In the genomic region with DNA sequence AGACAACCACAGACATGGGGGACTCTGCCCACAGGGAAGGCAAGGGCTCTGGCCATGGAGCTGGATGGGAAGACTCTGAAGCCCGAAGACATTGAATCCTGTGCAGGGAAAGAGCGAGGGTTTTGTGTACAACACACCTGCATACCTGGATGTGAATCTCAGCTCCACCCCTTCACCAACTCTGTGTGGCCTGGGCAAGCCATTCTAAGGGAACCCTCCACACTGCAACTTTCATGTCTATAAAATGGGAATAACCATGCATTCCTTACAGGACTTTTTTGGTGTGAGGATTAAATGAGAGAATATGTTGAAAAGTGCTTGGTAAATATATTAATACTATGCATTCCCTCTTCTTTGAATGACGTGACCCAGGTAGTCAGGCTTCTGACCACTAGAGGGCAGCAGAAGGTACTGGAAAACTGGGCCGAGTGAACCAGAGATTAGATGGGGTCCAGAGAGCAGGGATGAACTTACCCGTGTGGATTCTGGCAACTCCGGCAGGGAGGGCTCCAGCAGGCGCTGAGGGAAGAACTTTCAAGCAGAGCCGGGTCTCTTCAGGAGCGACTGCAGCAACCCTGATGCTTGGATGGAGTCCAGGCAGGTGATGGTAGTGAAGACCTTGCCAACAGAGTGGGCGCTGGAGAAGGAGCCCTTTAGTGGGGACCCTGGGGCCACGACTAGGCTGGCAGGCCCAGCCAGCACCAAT, we compare ENCODE assay signal across 8 cellular contexts. TPM values are rescaled to one million over a fixed set of nuclear protein-coding genes. Genes with fewer than 3 reads are reported as not detected.
DNase-seq lines count a peak whose midpoint lies in the region; ATAC-seq, FAIRE-seq and TF ChIP-seq lines count a peak whose summit lies in the region.

No MANE protein-coding gene starts in this region.

- H3K27me3 ChIP-seq in dorsolateral prefrontal cortex (no peaks in the 10 kb centered on the region), HepG2 (ENCODE audit: control insufficient read depth in 1 of 2, insufficient read depth in 2 of 2, low read length in 2 of 2) (no peaks in the 10 kb centered on the region; a peak in 1 of 5 replicates)

- in situ Hi-C loops in HepG2 (cut with HindIII; ENCODE audit: extremely low pct_ligation_motif_present, low pct_unique_long_range_greater_than_20kb): loop anchor here (5.0 kb wide), 1 partner anchor 108 kb away; no protein-coding TSS in a partner anchor

- TF ChIP-seq CTCF in dorsolateral prefrontal cortex (IDR thresholded peaks at IDR 0.05 in 54 of 56, conservative IDR thresholded peaks at IDR 0.05 in 2 of 56; ENCODE audit: low read depth in 1 of 56, partially characterized antibody in 56 of 56) (peak; percentile 73 to 97 (median 89)), HepG2 (CRISPR knock-in tag; IDR thresholded peaks at IDR 0.05) (peak; percentile 92)

- CTCF ChIA-PET in HepG2 (lab: Yijun Ruan, JAX; ENCODE audit: low intra/inter-chr PET ratio, low total read pairs): interaction anchor here (1.3 to 2.9 kb wide), 4 partner anchors 81 to 126 kb away, joined by 4 to 69 read pairs (median 12); a partner anchor contains a TSS

- H3K36me3 ChIP-seq in HepG2 (replicated peaks in 1 of 2; ENCODE audit: control insufficient read depth in 1 of 2, insufficient read depth in 2 of 2, low read length in 2 of 2): peaks cover 23 to 40% of the 10 kb centered on the region in 2 experiments

- H3K4me1 ChIP-seq in HepG2 (ENCODE audit: insufficient read depth, low read length): peaks cover 71% of the 10 kb centered on the region

- H3K4me2 ChIP-seq in HepG2 (ENCODE audit: low read depth, low read length): peak overlapping the region; percentile 77

- H2AFZ ChIP-seq in HepG2 (ENCODE audit: low read length): no peak overlapping the region

- peak; percentile 82 for FAIRE-seq in HepG2 (lab: Jason Lieb, UNC)

- POLR2A ChIA-PET in HepG2 (lab: Yijun Ruan, JAX): interaction anchor here (0.7 to 3.9 kb wide), 28 partner anchors 9 to 1296 kb away, joined by 3 to 118 read pairs (median 13); a partner anchor contains a TSS

- peaks cover 48% of the 10 kb centered on the region for H4K20me1 ChIP-seq in HepG2 (ENCODE audit: insufficient read depth, low read length)

- peaks cover 37% of the 10 kb centered on the region for H3K79me2 ChIP-seq in HepG2 (ENCODE audit: insufficient read depth, low read length)

- H3K27ac ChIP-seq in dorsolateral prefrontal cortex (peak overlapping the region in 4 of 59 donors; percentile 1 to 64 (median 33)), HepG2 (ENCODE audit: extremely low read length, insufficient read depth, low read length) (peak overlapping the region; percentile 72)

- H3K9me3 ChIP-seq in HepG2 (ENCODE audit: low read length): no peaks in the 10 kb centered on the region

- TF ChIP-seq POLR2A in HepG2 (IDR thresholded peaks at IDR 0.05; ENCODE audit: insufficient read depth in 1 of 2, low read depth in 2 of 2, low read length in 2 of 2) (no peak), GM18505 (IDR thresholded peaks at IDR 0.05; ENCODE audit: borderline replicate concordance, extremely low read depth, insufficient read depth, insufficient read length) (no peak)

- TSS peak; percentile 80 for BruUV-seq in HepG2 (replicated peaks; lab: Mats Ljungman, UMichigan)

- 0% methylated on average over 5 of the region's 11 CpGs for WGBS in HepG2 (ENCODE audit: low lambda C conversion rate)

- H3K9ac ChIP-seq in HepG2 (ENCODE audit: insufficient read depth, low read depth, low read length): peak overlapping the region; percentile 70

- no peak overlapping the region for H3K4me3 ChIP-seq in dorsolateral prefrontal cortex
- H3K4me3 ChIP-seq in HepG2 (replicated peaks in 1 of 3; ENCODE audit: insufficient read depth in 1 of 3, low read depth in 2 of 3, low read length in 3 of 3): peak overlapping the region; percentile 46 to 93 (median 55)

- TF ChIP-seq RAD21 in HepG2 (CRISPR knock-in tag; IDR thresholded peaks at IDR 0.05): peak; percentile 92

- DNase-seq in ELF-1 (ENCODE audit: low read depth, low spot score) (peak; percentile 90), NCI-H446 (lab: John Stamatoyannopoulos, UW) (peak; percentile 64 to 82), dorsolateral prefrontal cortex (peak; percentile 57 to 90 (median 78)), HepG2 (ENCODE audit: low spot score) (peak; percentile 84)
- peak; percentile 52 to 69 for DNase-seq in activated CD4-positive, alpha-beta T cell treated with anti-CD3 and anti-CD28 coated beads for 4 hours
- peak; percentile 41 to 53 for DNase-seq in stimulated activated CD4-positive, alpha-beta T cell treated with anti-CD3 and anti-CD28 coated beads, Interleukin-4, amount 100 ng/mL, for 48 hours (ENCODE audit: low read depth in 2 of 2)

- ATAC-seq in HG03045 (IDR thresholded peaks at IDR 0.05; ENCODE audit: unreplicated experiment): peak; percentile 45
- peak; percentile 71 for ATAC-seq in HepG2
- no peak for ATAC-seq in GM18505 (IDR thresholded peaks at IDR 0.05; ENCODE audit: unreplicated experiment)

- intact Hi-C loops in dorsolateral prefrontal cortex (cut with DNase I): loop anchor here (1.0 to 5.0 kb wide), 4 partner anchors 75 to 128 kb away; no protein-coding TSS in a partner anchor
- intact Hi-C loops in HepG2 (cut with micrococcal nuclease; ENCODE audit: unreplicated experiment): loop anchor here (1.0 kb wide), 4 partner anchors 26 to 110 kb away; no protein-coding TSS in a partner anchor

- no peak for TF ChIP-seq EP300 in HepG2 (IDR thresholded peaks at IDR 0.05; ENCODE audit: low read depth in 2 of 2, low read length in 2 of 2)
- no peak for TF ChIP-seq EP300 in HepG2 (CRISPR knock-in tag; IDR thresholded peaks at IDR 0.05; ENCODE audit: borderline replicate concordance)

RNA-seq across cellular contexts. Expression of a gene that starts 0.9 kb away (rescaled TPM):
- total RNA-seq in dorsolateral prefrontal cortex: 1 to 10 TPM in 22 of 120 experiments, under 1 TPM in 81, not detected in 17; 0.08 to 3.7 (median 0.51) TPM
- 7.9 and 11.5 TPM in 2 replicates for total RNA-seq in HepG2 (2016; rRNA removed; fragmentation: Illumina TruSeq; extraction: Trizol)
- total RNA-seq in HepG2 (2016; cell fraction: cytosol; rRNA removed; fragmentation: Illumina TruSeq; extraction: Trizol; ENCODE audit: low read depth): 2.7 and 3.4 TPM in 2 replicates
- 10.4 and 13.3 TPM in 2 replicates for total RNA-seq in HepG2 (2016; cell fraction: insoluble cytoplasmic fraction; rRNA removed; fragmentation: Illumina TruSeq; extraction: Trizol)
- total RNA-seq in HepG2 (2016; cell fraction: membrane; rRNA removed; fragmentation: Illumina TruSeq; extraction: Trizol): 6.2 and 6.3 TPM in 2 replicates
- total RNA-seq in HepG2 (2016; cell fraction: nucleus; rRNA removed; fragmentation: Illumina TruSeq; extraction: Trizol): 12.6 and 14.1 TPM in 2 replicates
- polyA plus RNA-seq in HepG2 (2011; rRNA removed): 55.1 and 85.6 TPM in 2 replicates
- 53.6 and 65.9 TPM in 2 replicates for polyA plus RNA-seq in HepG2 (2011; cell fraction: cytosol; rRNA removed)
- 100 and 160 TPM in 2 replicates for polyA plus RNA-seq in HepG2 (2011; cell fraction: nucleus; rRNA removed)
- polyA plus RNA-seq in HepG2 (2012): 23.2 and 51.8 TPM in 2 replicates
- polyA plus RNA-seq in HepG2 (2016; cell fraction: cytosol; fragmentation: Illumina TruSeq; extraction: Trizol; ENCODE audit: low read depth): 1.3 and 1.4 TPM in 2 replicates
- polyA plus RNA-seq in HepG2 (2016; cell fraction: insoluble cytoplasmic fraction; fragmentation: Illumina TruSeq; extraction: Trizol; ENCODE audit: low read depth): 8.0 and 8.3 TPM in 2 replicates
- 1.5 and 2.1 TPM in 2 replicates for polyA plus RNA-seq in HepG2 (2016; cell fraction: membrane; fragmentation: Illumina TruSeq; extraction: Trizol; ENCODE audit: low read depth)
- 32.7 and 37.5 TPM in 2 replicates for polyA plus RNA-seq in HepG2 (2016; cell fraction: nucleus; fragmentation: Illumina TruSeq; extraction: Trizol; ENCODE audit: insufficient read depth, low read depth)
- 97.8 and 144 TPM in 2 replicates for polyA minus RNA-seq in HepG2 (2011; rRNA and poly(A)+ RNA removed; ENCODE audit: low replicate concordance)
- 37.5 and 50.6 TPM in 2 replicates for polyA minus RNA-seq in HepG2 (2011; cell fraction: cytosol; rRNA and poly(A)+ RNA removed)
- 25.4 and 41.9 TPM in 2 replicates for polyA minus RNA-seq in HepG2 (2011; cell fraction: nucleus; rRNA and poly(A)+ RNA removed)

RNA-seq across cellular contexts. Expression of a gene that starts 27.0 kb away (rescaled TPM):
- 10 to 100 TPM; 13.7 to 35.6 (median 22.7) TPM for total RNA-seq in dorsolateral prefrontal cortex
- total RNA-seq in HepG2 (2016; rRNA removed; fragmentation: Illumina TruSeq; extraction: Trizol): 38.4 and 39.5 TPM in 2 replicates
- total RNA-seq in HepG2 (2016; cell fraction: cytosol; rRNA removed; fragmentation: Illumina TruSeq; extraction: Trizol; ENCODE audit: low read depth): 7.3 and 9.5 TPM in 2 replicates
- total RNA-seq in HepG2 (2016; cell fraction: insoluble cytoplasmic fraction; rRNA removed; fragmentation: Illumina TruSeq; extraction: Trizol): 34.4 and 39.3 TPM in 2 replicates
- 12.6 and 12.8 TPM in 2 replicates for total RNA-seq in HepG2 (2016; cell fraction: membrane; rRNA removed; fragmentation: Illumina TruSeq; extraction: Trizol)
- 21.9 and 25.1 TPM in 2 replicates for total RNA-seq in HepG2 (2016; cell fraction: nucleus; rRNA removed; fragmentation: Illumina TruSeq; extraction: Trizol)
- 18.1 and 20.6 TPM in 2 replicates for polyA plus RNA-seq in HepG2 (2011; rRNA removed)
- polyA plus RNA-seq in HepG2 (2011; cell fraction: cytosol; rRNA removed): 12.3 and 14.6 TPM in 2 replicates
- 20.7 and 21.2 TPM in 2 replicates for polyA plus RNA-seq in HepG2 (2011; cell fraction: nucleus; rRNA removed)
- polyA plus RNA-seq in HepG2 (2012): 24.3 and 34.0 TPM in 2 replicates
- 4.3 and 5.1 TPM in 2 replicates for polyA plus RNA-seq in HepG2 (2016; cell fraction: cytosol; fragmentation: Illumina TruSeq; extraction: Trizol; ENCODE audit: low read depth)
- polyA plus RNA-seq in HepG2 (2016; cell fraction: insoluble cytoplasmic fraction; fragmentation: Illumina TruSeq; extraction: Trizol; ENCODE audit: low read depth): 42.3 and 55.4 TPM in 2 replicates
- 9.4 and 10.7 TPM in 2 replicates for polyA plus RNA-seq in HepG2 (2016; cell fraction: membrane; fragmentation: Illumina TruSeq; extraction: Trizol; ENCODE audit: low read depth)
- polyA plus RNA-seq in HepG2 (2016; cell fraction: nucleus; fragmentation: Illumina TruSeq; extraction: Trizol; ENCODE audit: insufficient read depth, low read depth): 56.7 and 59.2 TPM in 2 replicates
- 36.5 and 72.3 TPM in 2 replicates for polyA minus RNA-seq in HepG2 (2011; rRNA and poly(A)+ RNA removed; ENCODE audit: low replicate concordance)
- polyA minus RNA-seq in HepG2 (2011; cell fraction: cytosol; rRNA and poly(A)+ RNA removed): 10.2 and 16.1 TPM in 2 replicates
- polyA minus RNA-seq in HepG2 (2011; cell fraction: nucleus; rRNA and poly(A)+ RNA removed): 9.2 and 9.7 TPM in 2 replicates

RNA-seq across cellular contexts. Expression of a gene that starts 54.2 kb away (rescaled TPM):
- total RNA-seq in dorsolateral prefrontal cortex: 10 to 100 TPM; 24.0 to 84.7 (median 54.1) TPM
- 97.8 and 115 TPM in 2 replicates for total RNA-seq in HepG2 (2016; rRNA removed; fragmentation: Illumina TruSeq; extraction: Trizol)
- 11.9 and 13.6 TPM in 2 replicates for total RNA-seq in HepG2 (2016; cell fraction: cytosol; rRNA removed; fragmentation: Illumina TruSeq; extraction: Trizol; ENCODE audit: low read depth)
- 101 and 122 TPM in 2 replicates for total RNA-seq in HepG2 (2016; cell fraction: insoluble cytoplasmic fraction; rRNA removed; fragmentation: Illumina TruSeq; extraction: Trizol)
- 28.7 and 32.9 TPM in 2 replicates for total RNA-seq in HepG2 (2016; cell fraction: membrane; rRNA removed; fragmentation: Illumina TruSeq; extraction: Trizol)
- total RNA-seq in HepG2 (2016; cell fraction: nucleus; rRNA removed; fragmentation: Illumina TruSeq; extraction: Trizol): 60.9 and 62.3 TPM in 2 replicates
- 41.2 and 50.8 TPM in 2 replicates for polyA plus RNA-seq in HepG2 (2011; rRNA removed)
- polyA plus RNA-seq in HepG2 (2011; cell fraction: cytosol; rRNA removed): 21.0 and 31.9 TPM in 2 replicates
- 13.4 and 17.3 TPM in 2 replicates for polyA plus RNA-seq in HepG2 (2011; cell fraction: nucleus; rRNA removed)
- polyA plus RNA-seq in HepG2 (2012): 33.7 and 42.3 TPM in 2 replicates
- polyA plus RNA-seq in HepG2 (2016; cell fraction: cytosol; fragmentation: Illumina TruSeq; extraction: Trizol; ENCODE audit: low read depth): 10.8 and 12.4 TPM in 2 replicates
- 102 and 120 TPM in 2 replicates for polyA plus RNA-seq in HepG2 (2016; cell fraction: insoluble cytoplasmic fraction; fragmentation: Illumina TruSeq; extraction: Trizol; ENCODE audit: low read depth)
- 20.6 and 23.3 TPM in 2 replicates for polyA plus RNA-seq in HepG2 (2016; cell fraction: membrane; fragmentation: Illumina TruSeq; extraction: Trizol; ENCODE audit: low read depth)
- polyA plus RNA-seq in HepG2 (2016; cell fraction: nucleus; fragmentation: Illumina TruSeq; extraction: Trizol; ENCODE audit: insufficient read depth, low read depth): 92.4 and 105 TPM in 2 replicates
- 20.7 and 68.8 TPM in 2 replicates for polyA minus RNA-seq in HepG2 (2011; rRNA and poly(A)+ RNA removed; ENCODE audit: low replicate concordance)
- polyA minus RNA-seq in HepG2 (2011; cell fraction: cytosol; rRNA and poly(A)+ RNA removed): 12.0 and 12.4 TPM in 2 replicates
- polyA minus RNA-seq in HepG2 (2011; cell fraction: nucleus; rRNA and poly(A)+ RNA removed): 29.9 and 30.0 TPM in 2 replicates

Comparison
In these comparisons a context has a peak if more than half of its experiments do, and no peak if none do; other contexts are left out.
1. H3K4me3 ChIP-seq: peak in HepG2 (3 of 3); none in dorsolateral prefrontal cortex (0 of 59).
2. Peak in every context shown above with its lines, with median percentiles within 50 percentile points of each other: DNase-seq.